ENCODE assay signal across 12 cellular contexts in genomic region chr15:71079208-71080044, GRCh38. TPM values are rescaled to one million over a fixed set of nuclear protein-coding genes. Genes with fewer than 3 reads are reported as not detected.
DNase-seq lines count a peak whose midpoint lies in the region; ATAC-seq and TF ChIP-seq lines count a peak whose summit lies in the region.
"Had no signal": no experiment of that assay in that cellular context is flagged by ENCODE, and none has a peak within 500 bp of the region (broad histone marks: within the 10 kb centered on the region; RNA-seq: fewer than 3 reads in every experiment).

No MANE protein-coding gene starts in this region.

- H3K9me2 ChIP-seq in PC-9 (ENCODE audit: insufficient read depth) = no peaks in the 10 kb centered on the region

- BruUV-seq in PC-9 (replicated peaks; lab: Mats Ljungman, UMichigan) = no TSS peak

- peak overlapping the region; percentile 61 for H3K4me2 ChIP-seq in PC-9

- CTCF ChIA-PET in PC-9 (lab: Charles Lee) = no interaction called here

- peaks cover 19% of the 10 kb centered on the region; the same call in 1 of the 2 replicates for H3F3A ChIP-seq in PC-9 (ENCODE audit: insufficient read depth, low read depth)

- POLR2A ChIA-PET in PC-9 (lab: Charles Lee; ENCODE audit: unreplicated experiment) = interaction anchor here (0.5 to 0.7 kb wide), 5 partner anchors 13 to 240 kb away, joined by 3 to 13 read pairs (median 6); no protein-coding TSS in a partner anchor

- H2AFZ ChIP-seq in PC-9 = peak overlapping the region; percentile 58; the same call in 1 of the 2 replicates

- intact Hi-C loops in PC-9 (cut with micrococcal nuclease; ENCODE audit: unreplicated experiment) = loop anchor here (1.0 to 5.0 kb wide), 3 partner anchors 14 to 216 kb away; no protein-coding TSS in a partner anchor

- ATAC-seq in esophagus mucosa (peak; percentile 67), HG03571 (IDR thresholded peaks at IDR 0.05; ENCODE audit: unreplicated experiment) (no peak)
- ATAC-seq: CD8-positive, alpha-beta T cell had no signal

- H3K79me2 ChIP-seq in PC-9 (ENCODE audit: low read depth) = no peaks in the 10 kb centered on the region

- H3K9me3 ChIP-seq in PC-9 (ENCODE audit: insufficient read depth, low read depth) (peaks cover 3% of the 10 kb centered on the region; the same call in 1 of the 2 replicates), mucosa of stomach (ENCODE audit: control insufficient read depth, low read length) (no peaks in the 10 kb centered on the region)

- TF ChIP-seq CTCF in AG10803 (conservative IDR thresholded peaks at IDR 0.05; ENCODE audit: low read length) (no peak), PC-9 (conservative IDR thresholded peaks at IDR 0.05) (no peak)

- H3K27me3 ChIP-seq in PC-9 (ENCODE audit: insufficient read depth, low read depth) = no peaks in the 10 kb centered on the region
- no peaks in the 10 kb centered on the region for H3K27me3 ChIP-seq in mucosa of stomach (ENCODE audit: control insufficient read depth, insufficient read depth, low read length)

- DNase-seq in AG10803 (ENCODE audit: low read depth) (peak; percentile 90), PC-9 (peak; percentile 73 to 93), DMS 273 (lab: John Stamatoyannopoulos, UW; ENCODE audit: unreplicated experiment) (no peak), NCI-H2107 treated with DMSO at 0.1 percent for 48 hours (lab: John Stamatoyannopoulos, UW; ENCODE audit: unreplicated experiment) (no peak), NCI-H526 (lab: John Stamatoyannopoulos, UW) (no peak)
- DNase-seq: activated CD4-positive, alpha-beta T cell treated with anti-CD3 and anti-CD28 coated beads, Interleukin-2, amount 10 ng/mL, durations not matched to agents 24 days and 14 days; activated naive CD4-positive, alpha-beta T cell treated with anti-CD3 and anti-CD28 coated beads, Interleukin-2, amount 50 U/mL, for 16 hours; CD8-positive, alpha-beta T cell; Kasumi-1 had no signal

- peak overlapping the region; percentile 73 for H3K27ac ChIP-seq in PC-9

- no peak overlapping the region for H3K4me3 ChIP-seq in AG10803 (ENCODE audit: low read length)
- H3K4me3 ChIP-seq in PC-9 = no peak overlapping the region
- no peak overlapping the region for H3K4me3 ChIP-seq in mucosa of stomach (ENCODE audit: low read length)

- no peaks in the 10 kb centered on the region for H4K20me1 ChIP-seq in PC-9 (ENCODE audit: insufficient read depth)

- H3K4me1 ChIP-seq in PC-9 (replicated peaks; ENCODE audit: insufficient read depth) = peaks cover 26% of the 10 kb centered on the region
- peaks cover 35% of the 10 kb centered on the region for H3K4me1 ChIP-seq in mucosa of stomach (ENCODE audit: control insufficient read depth, insufficient read depth, low read length)

- peak overlapping the region; percentile 48 for H3K9ac ChIP-seq in mucosa of stomach (ENCODE audit: low read length)

- H3K36me3 ChIP-seq in PC-9 (ENCODE audit: low read depth) (no peaks in the 10 kb centered on the region), mucosa of stomach (ENCODE audit: control insufficient read depth, insufficient read depth, low read length) (no peaks in the 10 kb centered on the region)

RNA-seq across cellular contexts. Expression of gene THSD4, which starts 35.8 kb away (rescaled TPM):
- total RNA-seq in PC-9 (2021) (29.3 and 33.1 TPM in 2 replicates), esophagus mucosa (121 TPM)
- total RNA-seq: activated CD4-positive, alpha-beta T cell treated with anti-CD3 and anti-CD28 coated beads, Interleukin-2, amount 10 ng/mL, durations not matched to agents 24 days and 14 days; CD8-positive, alpha-beta T cell had no signal

Comparison
In these comparisons a context has a peak if more than half of its experiments do, and no peak if none do; other contexts are left out.
1. DNase-seq: peak in AG10803 (single experiment) and PC-9 (2 of 2); none in DMS 273 (single experiment), NCI-H2107 treated with DMSO at 0.1 percent for 48 hours (single experiment) and NCI-H526 (0 of 2).